26 cellular contexts compared by ENCODE assay signal in genomic region chr20:50301165-50301564, GRCh38.
DNase-seq lines count a peak whose midpoint lies in the region; ATAC-seq, FAIRE-seq and TF ChIP-seq lines count a peak whose summit lies in the region.
"Had no signal": no experiment of that assay in that cellular context is flagged by ENCODE, and none has a peak within 500 bp of the region (broad histone marks: within the 10 kb centered on the region; RNA-seq: fewer than 3 reads in every experiment).

No MANE protein-coding gene starts in this region.

- FAIRE-seq in HepG2 (lab: Jason Lieb, UNC): no peak
- FAIRE-seq in HTR-8/SVneo (lab: Jason Lieb, UNC): peak; percentile 85
- FAIRE-seq: A204.1, D721Med, GM12878, GM19239, H54 had no signal

- no peaks in the 10 kb centered on the region for H3K36me3 Mint-ChIP-seq in nephron (ENCODE audit: low read depth)
- H3K36me3 Mint-ChIP-seq: CD8-positive, alpha-beta memory T cell had no signal

- no peaks in the 10 kb centered on the region for H3K79me2 ChIP-seq in HepG2 (ENCODE audit: insufficient read depth, low read length)

- no peak overlapping the region for H3K4me2 ChIP-seq in HepG2 (ENCODE audit: low read depth, low read length)
- H3K4me2 ChIP-seq: GM23338 had no signal

- DNase-seq in HepG2 (ENCODE audit: low spot score) (no peak), right lobe of liver (no peak), HTR-8/SVneo (ENCODE audit: insufficient read length, low spot score) (no peak), left ventricle myocardium inferior (no peak), lower leg skin (ENCODE audit: low spot score in 2 of 2) (no peak)
- DNase-seq: ACHN; AML-193; BE2C; CD4-positive, alpha-beta T cell; CD8-positive, alpha-beta memory T cell; DMS 273 treated with DMSO at 0.1 percent for 48 hours; DMS79; EL; GDM1 had no signal

- no peak for TF ChIP-seq POLR2A in HepG2 (IDR thresholded peaks at IDR 0.05; ENCODE audit: insufficient read depth in 1 of 2, low read depth in 2 of 2, low read length in 2 of 2)
- TF ChIP-seq POLR2A in right lobe of liver (IDR thresholded peaks at IDR 0.05): no peak
- no peak for TF ChIP-seq POLR2A in lower leg skin (IDR thresholded peaks at IDR 0.05)

- H3K27me3 ChIP-seq in HepG2 (ENCODE audit: control insufficient read depth in 1 of 2, insufficient read depth in 2 of 2, low read length in 2 of 2): no peaks in the 10 kb centered on the region; a peak in 1 of 5 replicates
- no peaks in the 10 kb centered on the region for H3K27me3 ChIP-seq in right lobe of liver
- H3K27me3 ChIP-seq in left ventricle myocardium inferior (ENCODE audit: low read depth): no peaks in the 10 kb centered on the region
- H3K27me3 ChIP-seq: BE2C; BLaER1 treated with 17β-estradiol and CSF1 and Interleukin-3, amounts not matched to agents 10 nM and 100 nM had no signal

- no peak for TF ChIP-seq RAD21 in HepG2 (CRISPR knock-in tag; IDR thresholded peaks at IDR 0.05)

- peak overlapping the region in 2 of 3 experiments; percentile 4 to 97 for H3K27ac Mint-ChIP-seq in nephron
- H3K27ac Mint-ChIP-seq: CD4-positive, alpha-beta T cell; CD8-positive, alpha-beta memory T cell; GM23338 had no signal

- H3K27ac ChIP-seq in HepG2 (ENCODE audit: extremely low read length, insufficient read depth, low read length) (no peak overlapping the region), right lobe of liver (no peak overlapping the region), left ventricle myocardium inferior (replicated peaks) (no peak overlapping the region)
- H3K27ac ChIP-seq: 22Rv1; BLaER1 treated with 17β-estradiol and CSF1 and Interleukin-3, amounts not matched to agents 10 nM and 100 nM had no signal

- ATAC-seq in HepG2 (no peak), right lobe of liver (no peak)
- no peak for ATAC-seq in activated CD4-positive, CD25-positive, alpha-beta regulatory T cell treated with anti-CD3 and anti-CD28 coated beads, Interleukin-2, amount 50 U/mL, for 24 hours
- ATAC-seq: GM12878, GM23338 had no signal

- H3K9me3 ChIP-seq in HepG2 (ENCODE audit: low read length): no peaks in the 10 kb centered on the region
- no peaks in the 10 kb centered on the region for H3K9me3 ChIP-seq in right lobe of liver
- H3K9me3 ChIP-seq in left ventricle myocardium inferior (replicated peaks): no peaks in the 10 kb centered on the region
- H3K9me3 ChIP-seq: BE2C; BLaER1 treated with 17β-estradiol and CSF1 and Interleukin-3, amounts not matched to agents 10 nM and 100 nM; HAP-1 had no signal

- H3K4me3 Mint-ChIP-seq in nephron: no peak overlapping the region
- H3K4me3 Mint-ChIP-seq: CD14-positive monocyte; CD4-positive, alpha-beta T cell; CD8-positive, alpha-beta memory T cell; GM23338 had no signal

- no TSS peak for BruUV-seq in HepG2 (replicated peaks; lab: Mats Ljungman, UMichigan)

- TF ChIP-seq EP300 in HepG2 (IDR thresholded peaks at IDR 0.05; ENCODE audit: low read depth in 2 of 2, low read length in 2 of 2) (no peak), HepG2 (CRISPR knock-in tag; IDR thresholded peaks at IDR 0.05; ENCODE audit: borderline replicate concordance) (no peak)

- intact Hi-C loops in HepG2 (cut with micrococcal nuclease; ENCODE audit: unreplicated experiment) (loop anchor here (10.0 kb wide), 1 partner anchor 176 kb away; no protein-coding TSS in a partner anchor), right lobe of liver (cut with DNase I) (loop anchor here in 1 of 2 donors (10.0 kb wide), 1 partner anchor 164 kb away; no protein-coding TSS in a partner anchor), left ventricle myocardium inferior (cut with micrococcal nuclease) (no loop called here), lower leg skin (cut with DNase I; ENCODE audit: low total_unique reads) (no loop called here)

- in situ Hi-C loops in HepG2 (cut with HindIII; ENCODE audit: extremely low pct_ligation_motif_present, low pct_unique_long_range_greater_than_20kb): no loop called here

- H3K4me3 ChIP-seq in HepG2 (replicated peaks in 1 of 3; ENCODE audit: insufficient read depth in 1 of 3, low read depth in 2 of 3, low read length in 3 of 3) (no peak overlapping the region), right lobe of liver (no peak overlapping the region), left ventricle myocardium inferior (no peak overlapping the region), lower leg skin (ENCODE audit: low read depth, poor library complexity, severe bottlenecking) (no peak overlapping the region)
- H3K4me3 ChIP-seq: BLaER1 treated with 17β-estradiol and CSF1 and Interleukin-3, amounts not matched to agents 10 nM and 100 nM; GM12878; GM23338; HAP-1 had no signal

- TF ChIP-seq CTCF in HepG2 (CRISPR knock-in tag; IDR thresholded peaks at IDR 0.05) (no peak), right lobe of liver (IDR thresholded peaks at IDR 0.05) (no peak), nephron (IDR thresholded peaks at IDR 0.05; ENCODE audit: unreplicated experiment in 3 of 3) (no peak), left ventricle myocardium inferior (IDR thresholded peaks at IDR 0.05; ENCODE audit: borderline replicate concordance) (no peak), lower leg skin (IDR thresholded peaks at IDR 0.05) (no peak)

- POLR2A ChIA-PET in HepG2 (lab: Yijun Ruan, JAX): interaction anchor here (1.0 kb wide), 1 partner anchor 68 kb away, joined by 4 read pairs; no protein-coding TSS in a partner anchor

- H3K36me3 ChIP-seq in HepG2 (replicated peaks in 1 of 2; ENCODE audit: control insufficient read depth in 1 of 2, insufficient read depth in 2 of 2, low read length in 2 of 2) (no peaks in the 10 kb centered on the region), right lobe of liver (no peaks in the 10 kb centered on the region), left ventricle myocardium inferior (no peaks in the 10 kb centered on the region)
- H3K36me3 ChIP-seq: BE2C; BLaER1 treated with 17β-estradiol and CSF1 and Interleukin-3, amounts not matched to agents 10 nM and 100 nM; HAP-1 had no signal

- no peak overlapping the region for H2AFZ ChIP-seq in HepG2 (ENCODE audit: low read length)
- H2AFZ ChIP-seq: GM23338 had no signal

- CTCF ChIA-PET in HepG2 (lab: Yijun Ruan, JAX; ENCODE audit: low intra/inter-chr PET ratio, low total read pairs): no interaction called here

- H3K4me1 ChIP-seq in HepG2 (ENCODE audit: insufficient read depth, low read length) (peaks cover 80% of the 10 kb centered on the region), right lobe of liver (peaks cover 0 to 46% (median 13%) of the 10 kb centered on the region in 4 donors), left ventricle myocardium inferior (peaks cover 58% of the 10 kb centered on the region)
- H3K4me1 ChIP-seq: HAP-1 had no signal

- H3K9me3 Mint-ChIP-seq in nephron: no peaks in the 10 kb centered on the region
- H3K9me3 Mint-ChIP-seq: CD14-positive monocyte; CD4-positive, alpha-beta T cell; CD8-positive, alpha-beta memory T cell; GM23338 had no signal

- peaks cover 19% of the 10 kb centered on the region for H3K27me3 Mint-ChIP-seq in nephron (ENCODE audit: low read depth)
- H3K27me3 Mint-ChIP-seq: CD4-positive, alpha-beta T cell had no signal

- 73% methylated on average over 3 of the region's 3 CpGs for WGBS in HepG2 (ENCODE audit: low lambda C conversion rate)
- 93% methylated on average over 3 of the region's 3 CpGs for WGBS in right lobe of liver (ENCODE audit: insufficient coverage, low coverage, low lambda C conversion rate, missing lambda C conversion rate)
- 93 to 96% methylated on average over 3 of the region's 3 CpGs for WGBS in lower leg skin, 2 donors

- no peak overlapping the region for H3K9ac ChIP-seq in HepG2 (ENCODE audit: insufficient read depth, low read depth, low read length)
- H3K9ac ChIP-seq: BLaER1 treated with 17β-estradiol and CSF1 and Interleukin-3, amounts not matched to agents 10 nM and 100 nM had no signal

- peaks cover 47% of the 10 kb centered on the region for H3K4me1 Mint-ChIP-seq in nephron

- no peaks in the 10 kb centered on the region for H4K20me1 ChIP-seq in HepG2 (ENCODE audit: insufficient read depth, low read length)

TF ChIP-seq in HepG2, 621 proteins besides CTCF, POLR2A, EP300 and RAD21 (continues in another document):
- TF ChIP-seq ATF7 (IDR thresholded peaks at IDR 0.05): no peak
- TF ChIP-seq ATF7 (CRISPR knock-in tag; IDR thresholded peaks at IDR 0.05): no peak
- no peak for TF ChIP-seq LCORL (IDR thresholded peaks at IDR 0.05)
- TF ChIP-seq LCORL (CRISPR knock-in tag; IDR thresholded peaks at IDR 0.05): no peak
- no peak for TF ChIP-seq SAFB2 (CRISPR knock-in tag; IDR thresholded peaks at IDR 0.05; ENCODE audit: borderline replicate concordance, low read depth)
- TF ChIP-seq ZNF225 (CRISPR knock-in tag; IDR thresholded peaks at IDR 0.05): no peak
- TF ChIP-seq ESRRA (CRISPR knock-in tag; IDR thresholded peaks at IDR 0.05; ENCODE audit: low read depth): no peak
- 0 out of 2 replicates have a peak, but pooled peaks have one; percentile 70 for TF ChIP-seq IKZF1 (IDR thresholded peaks at IDR 0.05)
- TF ChIP-seq HDAC1 (CRISPR knock-in tag; IDR thresholded peaks at IDR 0.05): no peak
- no peak for TF ChIP-seq ADNP (CRISPR knock-in tag; IDR thresholded peaks at IDR 0.05)
- TF ChIP-seq ETV6 (CRISPR knock-in tag; conservative IDR thresholded peaks at IDR 0.05): no peak
- no peak for TF ChIP-seq TIGD3 (CRISPR knock-in tag; IDR thresholded peaks at IDR 0.05; ENCODE audit: borderline replicate concordance)
- no peak for TF ChIP-seq SKI (IDR thresholded peaks at IDR 0.05; ENCODE audit: partially characterized antibody)
- TF ChIP-seq IRF1 (CRISPR knock-in tag; IDR thresholded peaks at IDR 0.05; ENCODE audit: low read depth): no peak
- TF ChIP-seq HNRNPK (IDR thresholded peaks at IDR 0.05; ENCODE audit: low read depth, low read length, poor library complexity, severe bottlenecking): peak; percentile 15
